In genomic region chr10:70890917-70891431, GRCh38 we compare ENCODE assay signal across 14 cellular contexts. TPM values are rescaled to one million over a fixed set of nuclear protein-coding genes. Genes with fewer than 3 reads are reported as not detected.
A peak's percentile ranks its signal among the peaks of the same experiment; 100 is the strongest.
DNase-seq lines count a peak whose midpoint lies in the region; ATAC-seq, FAIRE-seq and TF ChIP-seq lines count a peak whose summit lies in the region.
"Had no signal": no experiment of that assay in that cellular context is flagged by ENCODE, and none has a peak within 500 bp of the region (broad histone marks: within the 10 kb centered on the region; RNA-seq: fewer than 3 reads in every experiment).

No MANE protein-coding gene starts in this region.

- TF ChIP-seq CTCF in colonic mucosa (IDR thresholded peaks at IDR 0.05) (no peak), kidney (IDR thresholded peaks at IDR 0.05; ENCODE audit: borderline replicate concordance, extremely low read depth, insufficient read depth) (no peak), gastrocnemius medialis (IDR thresholded peaks at IDR 0.05 in 4 of 5, conservative IDR thresholded peaks at IDR 0.05 in 1 of 5) (no peak)

- no peak for FAIRE-seq in kidney (lab: Jason Lieb, UNC)

- in situ Hi-C loops in gastrocnemius medialis (cut with MboI; ENCODE audit: low sequenced_read_pairs in 4 of 4): no loop called here

- H3K9me3 Mint-ChIP-seq in activated CD4-positive, alpha-beta memory T cell treated with anti-CD3 and anti-CD28 coated beads for 36 hours: no peaks in the 10 kb centered on the region
- H3K9me3 Mint-ChIP-seq: CD4-positive, alpha-beta memory T cell had no signal

- intact Hi-C loops in colonic mucosa (cut with DNase I): no loop called here
- intact Hi-C loops in kidney (cut with DNase I): no loop called here
- intact Hi-C loops in gastrocnemius medialis (cut with DNase I; ENCODE audit: low total_unique reads): no loop called here
- intact Hi-C loops in activated CD4-positive, alpha-beta memory T cell treated with anti-CD3 and anti-CD28 coated beads for 36 hours (cut with micrococcal nuclease): no loop called here

- TF ChIP-seq EP300 in Ishikawa (IDR thresholded peaks at IDR 0.05; ENCODE audit: borderline replicate concordance): no peak

- ATAC-seq in gastrocnemius medialis (peak in 1 of 2 donors; percentile 38), GM18868 (IDR thresholded peaks at IDR 0.05; ENCODE audit: unreplicated experiment) (no peak)
- ATAC-seq: HCT116, left lung had no signal

- no peaks in the 10 kb centered on the region for H3K36me3 Mint-ChIP-seq in activated CD4-positive, alpha-beta memory T cell treated with anti-CD3 and anti-CD28 coated beads for 36 hours
- H3K36me3 Mint-ChIP-seq: CD4-positive, alpha-beta memory T cell had no signal

- H3K27me3 ChIP-seq in colonic mucosa (no peaks in the 10 kb centered on the region), gastrocnemius medialis (no peaks in the 10 kb centered on the region)
- H3K27me3 ChIP-seq: left lung had no signal

- H3K27me3 Mint-ChIP-seq in activated CD4-positive, alpha-beta memory T cell treated with anti-CD3 and anti-CD28 coated beads for 36 hours: no peaks in the 10 kb centered on the region
- H3K27me3 Mint-ChIP-seq: CD4-positive, alpha-beta memory T cell had no signal

- POLR2A ChIA-PET in activated CD4-positive, alpha-beta memory T cell treated with anti-CD3 and anti-CD28 coated beads for 36 hours (lab: Charles Lee): no interaction called here

- H3K27ac ChIP-seq in colonic mucosa: no peak overlapping the region
- H3K27ac ChIP-seq in kidney (ENCODE audit: low read depth in 2 of 2, low read length in 2 of 2): peak overlapping the region in 1 of 2 donors; percentile 4
- H3K27ac ChIP-seq in gastrocnemius medialis: peak overlapping the region; percentile 46 to 70 (median 54)
- H3K27ac ChIP-seq: left lung, skin epidermis had no signal

- peaks cover 8% of the 10 kb centered on the region for H3K4me1 ChIP-seq in colonic mucosa
- peaks cover 17 to 18% of the 10 kb centered on the region in 2 donors for H3K4me1 ChIP-seq in kidney (ENCODE audit: control insufficient read depth in 1 of 2, insufficient read depth in 1 of 2, low read depth in 1 of 2, low read length in 2 of 2)
- peaks cover 17 to 26% of the 10 kb centered on the region in 2 donors for H3K4me1 ChIP-seq in gastrocnemius medialis

- no peak overlapping the region for H3K4me3 ChIP-seq in colonic mucosa
- H3K4me3 ChIP-seq in kidney (ENCODE audit: low read length in 2 of 2): no peak overlapping the region
- H3K4me3 ChIP-seq in gastrocnemius medialis: no peak overlapping the region
- H3K4me3 ChIP-seq: left lung, skin epidermis had no signal

- H3K4me1 Mint-ChIP-seq in activated CD4-positive, alpha-beta memory T cell treated with anti-CD3 and anti-CD28 coated beads for 36 hours (ENCODE audit: low read depth): peaks cover 15% of the 10 kb centered on the region

- TF ChIP-seq RAD21 in Ishikawa (IDR thresholded peaks at IDR 0.05; ENCODE audit: low read depth): no peak

- H3K4me3 Mint-ChIP-seq in activated CD4-positive, alpha-beta memory T cell treated with anti-CD3 and anti-CD28 coated beads for 36 hours: no peak overlapping the region

- H3K9ac ChIP-seq in colonic mucosa (ENCODE audit: low read depth in 2 of 2, low read length in 2 of 2) (no peak overlapping the region), kidney (ENCODE audit: low read length in 2 of 2) (no peak overlapping the region)

- DNase-seq in colonic mucosa (peak; percentile 34), kidney (peak; percentile 86), gastrocnemius medialis (peak; percentile 32 to 70), COLO829 (ENCODE audit: low spot score) (no peak), RPMI8226 (no peak)
- no peak for DNase-seq in activated CD4-positive, alpha-beta memory T cell treated with anti-CD3 and anti-CD28 coated beads for 36 hours
- DNase-seq: activated effector memory CD4-positive, alpha-beta T cell treated with anti-CD3 and anti-CD28 coated beads, Interleukin-2, amount 50 U/mL, for 16 hours; CD4-positive, alpha-beta memory T cell; cerebellar nuclear complex had no signal

- no peak for TF ChIP-seq POLR2A in gastrocnemius medialis (IDR thresholded peaks at IDR 0.05)

- H3K36me3 ChIP-seq in colonic mucosa: no peaks in the 10 kb centered on the region
- H3K36me3 ChIP-seq in kidney (ENCODE audit: control insufficient read depth in 1 of 2, insufficient read depth in 2 of 2, low read length in 2 of 2): no peaks in the 10 kb centered on the region
- H3K36me3 ChIP-seq in gastrocnemius medialis: no peaks in the 10 kb centered on the region
- H3K36me3 ChIP-seq: left lung had no signal

- CTCF ChIA-PET in activated CD4-positive, alpha-beta memory T cell treated with anti-CD3 and anti-CD28 coated beads for 36 hours (lab: Charles Lee): no interaction called here

- no peak overlapping the region for H3K27ac Mint-ChIP-seq in activated CD4-positive, alpha-beta memory T cell treated with anti-CD3 and anti-CD28 coated beads for 36 hours
- H3K27ac Mint-ChIP-seq: CD4-positive, alpha-beta memory T cell had no signal

- no peaks in the 10 kb centered on the region for H3K9me3 ChIP-seq in colonic mucosa
- no peaks in the 10 kb centered on the region for H3K9me3 ChIP-seq in kidney (ENCODE audit: control insufficient read depth in 1 of 2, low read length in 2 of 2)
- H3K9me3 ChIP-seq in gastrocnemius medialis: no peaks in the 10 kb centered on the region
- H3K9me3 ChIP-seq: left lung had no signal

TF ChIP-seq in Ishikawa, 13 proteins besides CTCF, POLR2A, EP300 and RAD21:
- TF ChIP-seq TCF12 (IDR thresholded peaks at IDR 0.05; ENCODE audit: low read depth): no peak
- no peak for TF ChIP-seq EGR1 (IDR thresholded peaks at IDR 0.05)
- TF ChIP-seq CEBPB (IDR thresholded peaks at IDR 0.05): no peak
- TF ChIP-seq CREB1 (IDR thresholded peaks at IDR 0.05; ENCODE audit: low read depth): no peak
- no peak for TF ChIP-seq TAF1 (IDR thresholded peaks at IDR 0.05; ENCODE audit: low read depth)
- no peak for TF ChIP-seq NFIC (IDR thresholded peaks at IDR 0.05)
- no peak for TF ChIP-seq TEAD4 (IDR thresholded peaks at IDR 0.05)
- no peak for TF ChIP-seq FOXM1 (IDR thresholded peaks at IDR 0.05; ENCODE audit: borderline replicate concordance, low read depth)
- TF ChIP-seq MAX (IDR thresholded peaks at IDR 0.05): peak; percentile 51
- TF ChIP-seq YY1 (IDR thresholded peaks at IDR 0.05; ENCODE audit: low read depth): no peak
- no peak for TF ChIP-seq ZBTB7A (IDR thresholded peaks at IDR 0.05; ENCODE audit: low read depth)
- peak; percentile 39; the same call in 1 of the 2 replicates for TF ChIP-seq REST (IDR thresholded peaks at IDR 0.05; ENCODE audit: low read depth)
- TF ChIP-seq USF1 (IDR thresholded peaks at IDR 0.05): peak; percentile 73

RNA-seq across cellular contexts. Expression of gene PCBD1, which starts 2.6 kb away (rescaled TPM):
- 100 to 1,000 TPM in 1 of 2 donors, 10 to 100 TPM in 1; 96.4 to 196 TPM for total RNA-seq in colonic mucosa
- 90.1 TPM for total RNA-seq in kidney
- polyA plus RNA-seq in kidney (ENCODE audit: insufficient read depth, low read depth, low replicate concordance): 371 TPM
- 10 to 100 TPM; 31.0 to 57.8 (median 52.4) TPM for total RNA-seq in gastrocnemius medialis
- total RNA-seq in activated CD4-positive, alpha-beta memory T cell treated with anti-CD3 and anti-CD28 coated beads for 36 hours: 10 to 100 TPM; 53.4 to 56.7 TPM

Comparison
In these comparisons a context has a peak if more than half of its experiments do, and no peak if none do; other contexts are left out.
1. DNase-seq: peak in colonic mucosa (single experiment), kidney (single experiment) and gastrocnemius medialis (2 of 2); none in activated CD4-positive, alpha-beta memory T cell treated with anti-CD3 and anti-CD28 coated beads for 36 hours (single experiment), COLO829 (single experiment) and RPMI8226 (single experiment).